23 cellular contexts compared by ENCODE assay signal in genomic region chr7:128757203-128757602, GRCh38. TPM values are rescaled to one million over a fixed set of nuclear protein-coding genes. Genes with fewer than 3 reads are reported as not detected.
DNase-seq lines count a peak whose midpoint lies in the region; ATAC-seq and TF ChIP-seq lines count a peak whose summit lies in the region.
"Had no signal": no experiment of that assay in that cellular context is flagged by ENCODE, and none has a peak within 500 bp of the region (broad histone marks: within the 10 kb centered on the region; RNA-seq: fewer than 3 reads in every experiment).

No MANE protein-coding gene starts in this region.

- H3K27me3 ChIP-seq in esophagus muscularis mucosa (no peaks in the 10 kb centered on the region), psoas muscle (ENCODE audit: insufficient read depth in 3 of 3, low read length in 2 of 3) (no peaks in the 10 kb centered on the region), H7 (ENCODE audit: control insufficient read depth, insufficient read depth, low read length) (no peaks in the 10 kb centered on the region)

- no peaks in the 10 kb centered on the region for H3K9me3 ChIP-seq in esophagus muscularis mucosa
- H3K9me3 ChIP-seq in psoas muscle = no peaks in the 10 kb centered on the region

- H3K4me1 ChIP-seq in esophagus muscularis mucosa = peaks cover 21 to 42% (median 36%) of the 10 kb centered on the region in 4 donors
- peaks cover 43% of the 10 kb centered on the region for H3K4me1 ChIP-seq in psoas muscle

- peak; percentile 37 for DNase-seq in AG10803 (ENCODE audit: low read depth)
- DNase-seq in NCI-H69 (lab: John Stamatoyannopoulos, UW) = peak; percentile 33
- peak; percentile 5 for DNase-seq in esophagus muscularis mucosa (ENCODE audit: extremely low spot score)
- DNase-seq in psoas muscle = no peak
- no peak for DNase-seq in hepatic stellate cell (ENCODE audit: low spot score)
- DNase-seq in H7 = no peak
- DNase-seq in NCI-H146 (lab: John Stamatoyannopoulos, UW) = no peak
- no peak for DNase-seq in germinal center (ENCODE audit: low spot score)
- DNase-seq: activated CD4-positive, alpha-beta T cell treated with anti-CD3 and anti-CD28 coated beads for 36 hours; activated CD8-positive, alpha-beta memory T cell treated with anti-CD3 and anti-CD28 coated beads, Interleukin-2, amount 50 U/mL, for 4 hours; CD8-positive, alpha-beta memory T cell; cortex of kidney; DMS53; foreskin melanocyte; HCEC 1CT; left cardiac atrium; midbrain; NCI-H1694 treated with DMSO at 0.1 percent for 48 hours; retina; stimulated activated naive B cell treated with anti-CD40 and anti-IgM and Interleukin-4, amounts not matched to agents 10 μg/mL and 1 μg/mL and 100 μg/mL, for 72 hours; trophoblast cell had no signal

- WGBS in esophagus muscularis mucosa = 36% methylated on average over 2 of the region's 2 CpGs
- 48 to 62% (median 56%) methylated on average over 2 of the region's 2 CpGs for WGBS in psoas muscle, 3 donors

- intact Hi-C loops in esophagus muscularis mucosa (cut with DNase I) = no loop called here
- intact Hi-C loops in psoas muscle (cut with DNase I) = loop anchor here in 1 of 2 donors (5.0 kb wide), 1 partner anchor 70 kb away; no protein-coding TSS in a partner anchor

- TF ChIP-seq EP300 in esophagus muscularis mucosa (IDR thresholded peaks at IDR 0.05) = no peak

- ATAC-seq in psoas muscle = no peak
- ATAC-seq: activated CD4-positive, alpha-beta T cell treated with anti-CD3 and anti-CD28 coated beads for 36 hours; HepG2; stimulated activated naive B cell treated with anti-CD40 and anti-IgM and Interleukin-4, amounts not matched to agents 10 μg/mL and 1 μg/mL and 100 μg/mL, for 72 hours had no signal

- TF ChIP-seq CTCF in AG10803 (conservative IDR thresholded peaks at IDR 0.05; ENCODE audit: low read length) = no peak
- no peak for TF ChIP-seq CTCF in esophagus muscularis mucosa (IDR thresholded peaks at IDR 0.05)
- no peak for TF ChIP-seq CTCF in psoas muscle (IDR thresholded peaks at IDR 0.05)

- TF ChIP-seq POLR2A in esophagus muscularis mucosa (IDR thresholded peaks at IDR 0.05; ENCODE audit: low read depth) = no peak

- peaks cover 19 to 85% (median 53%) of the 10 kb centered on the region in 4 donors for H3K36me3 ChIP-seq in esophagus muscularis mucosa
- peaks cover 10 to 66% of the 10 kb centered on the region in 2 donors for H3K36me3 ChIP-seq in psoas muscle (ENCODE audit: insufficient read depth in 1 of 2, low read depth in 1 of 2)
- peaks cover 43% of the 10 kb centered on the region for H3K36me3 ChIP-seq in H7 (replicated peaks; ENCODE audit: control insufficient read depth, insufficient read depth, low read length)

- H3K27ac ChIP-seq in esophagus muscularis mucosa (replicated peaks in 1 of 4) (peak overlapping the region; percentile 83 to 93 (median 87)), psoas muscle (peak overlapping the region; percentile 85)

- H3K4me3 ChIP-seq in AG10803 (ENCODE audit: low read length) (no peak overlapping the region), esophagus muscularis mucosa (no peak overlapping the region), psoas muscle (no peak overlapping the region), H7 (ENCODE audit: insufficient read depth, low read depth, low read length) (no peak overlapping the region)
- H3K4me3 ChIP-seq: SK-N-MC had no signal

RNA-seq across cellular contexts. Expression of gene CALU, which starts 18.0 kb away (rescaled TPM):
- total RNA-seq in esophagus muscularis mucosa (100 to 1,000 TPM; 188 to 269 (median 199) TPM), psoas muscle (100 to 1,000 TPM in 1 of 4 donors, 10 to 100 TPM in 3; 52.0 to 236 (median 80.9) TPM)
- polyA plus RNA-seq in psoas muscle = 100 to 1,000 TPM in 2 of 3 donors, 10 to 100 TPM in 1; 84.6 to 215 (median 141) TPM
- total RNA-seq in H7 (2014; rRNA removed; shearing (Covaris generic)) = 147 and 169 TPM in 2 replicates

RNA-seq across cellular contexts. Expression of gene OPN1SW, which starts 18.4 kb away (rescaled TPM):
- not detected for total RNA-seq in esophagus muscularis mucosa
- total RNA-seq in psoas muscle = not detected
- under 1 TPM in 1 of 3 donors, not detected in 2; 0.10 TPM for polyA plus RNA-seq in psoas muscle
- not detected in 2 replicates for total RNA-seq in H7 (2014; rRNA removed; shearing (Covaris generic))
- total RNA-seq: activated CD4-positive, alpha-beta T cell treated with anti-CD3 and anti-CD28 coated beads for 36 hours; CD8-positive, alpha-beta memory T cell; HepG2; left cardiac atrium had no signal
- polyA plus RNA-seq: CD8-positive, alpha-beta memory T cell; HepG2 had no signal

RNA-seq across cellular contexts. Expression of gene CCDC136, which starts 34.6 kb away (rescaled TPM):
- total RNA-seq in esophagus muscularis mucosa (10 to 100 TPM; 20.7 to 36.5 (median 33.7) TPM), psoas muscle (10 to 100 TPM in 2 of 4 donors, 1 to 10 TPM in 2; 3.9 to 15.7 (median 11.7) TPM)
- polyA plus RNA-seq in psoas muscle = 10 to 100 TPM; 13.4 to 24.5 (median 15.5) TPM
- total RNA-seq in H7 (2014; rRNA removed; shearing (Covaris generic)) = 9.7 and 14.7 TPM in 2 replicates

Comparison
In these comparisons a context has a peak if more than half of its experiments do, and no peak if none do; other contexts are left out.
1. DNase-seq: peak in AG10803 (single experiment), NCI-H69 (single experiment) and esophagus muscularis mucosa (single experiment); none in psoas muscle (0 of 2), hepatic stellate cell (single experiment), H7 (single experiment), NCI-H146 (single experiment) and germinal center (single experiment).